Comparison of ENCODE assay signal across 13 cellular contexts in genomic region chr10:3406556-3406955, GRCh38.
"Had no signal": no experiment of that assay in that cellular context is flagged by ENCODE, and none has a peak within 500 bp of the region (broad histone marks: within the 10 kb centered on the region; RNA-seq: fewer than 3 reads in every experiment).

No MANE protein-coding gene starts in this region.

- H3K4me3 ChIP-seq: cardiac muscle cell, lower lobe of right lung, ovary, transverse colon had no signal

- DNase-seq: activated CD4-positive, alpha-beta memory T cell treated with anti-CD3 and anti-CD28 coated beads for 36 hours; activated CD4-positive, alpha-beta T cell treated with anti-CD3 and anti-CD28 coated beads for 1 hour; activated CD8-positive, alpha-beta memory T cell treated with anti-CD3 and anti-CD28 coated beads, Interleukin-2, amount 10 ng/mL, durations not matched to agents 7 days and 5 days; activated naive CD4-positive, alpha-beta T cell treated with anti-CD3 and anti-CD28 coated beads, Interleukin-2, amount 10 ng/mL, durations not matched to agents 7 days and 5 days; activated T-cell treated with anti-CD3 and anti-CD28 coated beads, Interleukin-2, amount 50 U/mL, for 1 hour; left colon; lower lobe of right lung; ovary; stimulated activated CD4-positive, alpha-beta T cell treated with anti-CD3 and anti-CD28 coated beads, Interleukin-2, amount 100 ng/mL, for 48 hours; stimulated activated naive B cell treated with anti-CD40 and anti-IgM and Interleukin-4, amounts not matched to agents 10 μg/mL and 1 μg/mL and 100 μg/mL, for 72 hours; T-cell; transverse colon had no signal

- H3K36me3 ChIP-seq: cardiac muscle cell, lower lobe of right lung, ovary, transverse colon had no signal

- H3K27me3 ChIP-seq: cardiac muscle cell, ovary, transverse colon had no signal
